ENCODE assay signal across 8 cellular contexts in genomic region chr5:96279796-96280542, GRCh38.
DNase-seq lines count a peak whose midpoint lies in the region; ATAC-seq and TF ChIP-seq lines count a peak whose summit lies in the region.

No MANE protein-coding gene starts in this region.

- POLR2A ChIA-PET in activated CD8-positive, alpha-beta T cell treated with anti-CD3 and anti-CD28 coated beads for 36 hours (lab: Charles Lee), result no interaction called here
- POLR2A ChIA-PET in activated CD8-positive, alpha-beta T cell treated with anti-CD3 and anti-CD28 coated beads, Interleukin-2, amount 10 ng/mL, durations not matched to agents 7 days and 5 days (lab: Charles Lee), result no interaction called here

- peak; percentile 86 for ATAC-seq in activated CD8-positive, alpha-beta T cell treated with anti-CD3 and anti-CD28 coated beads for 36 hours
- ATAC-seq in activated CD8-positive, alpha-beta T cell treated with anti-CD3 and anti-CD28 coated beads, Interleukin-2, amount 10 ng/mL, durations not matched to agents 7 days and 5 days, result no peak
- ATAC-seq in GM21619 (IDR thresholded peaks at IDR 0.05; ENCODE audit: unreplicated experiment), result peak; percentile 81
- ATAC-seq in HG03520 (IDR thresholded peaks at IDR 0.05; ENCODE audit: unreplicated experiment), result peak; percentile 94

- H3K27me3 Mint-ChIP-seq in activated CD8-positive, alpha-beta T cell treated with anti-CD3 and anti-CD28 coated beads for 36 hours, result peaks cover 25% of the 10 kb centered on the region
- peaks cover 2% of the 10 kb centered on the region for H3K27me3 Mint-ChIP-seq in activated CD8-positive, alpha-beta T cell treated with anti-CD3 and anti-CD28 coated beads, Interleukin-2, amount 10 ng/mL, durations not matched to agents 7 days and 5 days (ENCODE audit: low read depth)
- no peaks in the 10 kb centered on the region for H3K27me3 Mint-ChIP-seq in mesothelial cell of epicardium (ENCODE audit: low read depth)

- no peak for TF ChIP-seq CTCF in activated CD8-positive, alpha-beta T cell treated with anti-CD3 and anti-CD28 coated beads for 36 hours (IDR thresholded peaks at IDR 0.05)
- no peak for TF ChIP-seq CTCF in mesothelial cell of epicardium (IDR thresholded peaks at IDR 0.05; ENCODE audit: unreplicated experiment)

- intact Hi-C loops in activated CD8-positive, alpha-beta T cell treated with anti-CD3 and anti-CD28 coated beads for 36 hours (cut with micrococcal nuclease), result no loop called here

- H3K4me1 Mint-ChIP-seq in activated CD8-positive, alpha-beta T cell treated with anti-CD3 and anti-CD28 coated beads for 36 hours (ENCODE audit: low read depth), result peaks cover 13% of the 10 kb centered on the region
- H3K4me1 Mint-ChIP-seq in activated CD8-positive, alpha-beta T cell treated with anti-CD3 and anti-CD28 coated beads, Interleukin-2, amount 10 ng/mL, durations not matched to agents 7 days and 5 days (ENCODE audit: low read depth), result peaks cover 2% of the 10 kb centered on the region
- H3K4me1 Mint-ChIP-seq in mesothelial cell of epicardium, result peaks cover 7% of the 10 kb centered on the region

- no peaks in the 10 kb centered on the region for H3K9me3 Mint-ChIP-seq in activated CD8-positive, alpha-beta T cell treated with anti-CD3 and anti-CD28 coated beads for 36 hours
- H3K9me3 Mint-ChIP-seq in activated CD8-positive, alpha-beta T cell treated with anti-CD3 and anti-CD28 coated beads, Interleukin-2, amount 10 ng/mL, durations not matched to agents 7 days and 5 days (ENCODE audit: insufficient read depth), result no peaks in the 10 kb centered on the region
- H3K9me3 Mint-ChIP-seq in mesothelial cell of epicardium, result peaks cover 10% of the 10 kb centered on the region

- no peak overlapping the region for H3K27ac Mint-ChIP-seq in activated CD8-positive, alpha-beta T cell treated with anti-CD3 and anti-CD28 coated beads for 36 hours
- H3K27ac Mint-ChIP-seq in activated CD8-positive, alpha-beta T cell treated with anti-CD3 and anti-CD28 coated beads, Interleukin-2, amount 10 ng/mL, durations not matched to agents 7 days and 5 days, result no peak overlapping the region
- no peak overlapping the region for H3K27ac Mint-ChIP-seq in mesothelial cell of epicardium

- H3K36me3 Mint-ChIP-seq in activated CD8-positive, alpha-beta T cell treated with anti-CD3 and anti-CD28 coated beads for 36 hours (ENCODE audit: low read depth), result no peaks in the 10 kb centered on the region
- H3K36me3 Mint-ChIP-seq in activated CD8-positive, alpha-beta T cell treated with anti-CD3 and anti-CD28 coated beads, Interleukin-2, amount 10 ng/mL, durations not matched to agents 7 days and 5 days (ENCODE audit: low read depth), result no peaks in the 10 kb centered on the region
- no peaks in the 10 kb centered on the region for H3K36me3 Mint-ChIP-seq in mesothelial cell of epicardium

- CTCF ChIA-PET in activated CD8-positive, alpha-beta T cell treated with anti-CD3 and anti-CD28 coated beads for 36 hours (lab: Charles Lee), result interaction anchor here (1.4 kb wide), 1 partner anchor 57 kb away, joined by 4 read pairs; no protein-coding TSS in a partner anchor
- CTCF ChIA-PET in activated CD8-positive, alpha-beta T cell treated with anti-CD3 and anti-CD28 coated beads, Interleukin-2, amount 10 ng/mL, durations not matched to agents 7 days and 5 days (lab: Charles Lee), result no interaction called here

- DNase-seq in activated CD8-positive, alpha-beta T cell treated with anti-CD3 and anti-CD28 coated beads for 36 hours, result peak; percentile 23
- no peak for DNase-seq in activated CD8-positive, alpha-beta T cell treated with anti-CD3 and anti-CD28 coated beads, Interleukin-2, amount 10 ng/mL, durations not matched to agents 7 days and 5 days
- peak; percentile 52 for DNase-seq in iris pigment epithelial cell (ENCODE audit: low read depth)
- DNase-seq in mesothelial cell of epicardium (ENCODE audit: low spot score in 2 of 2, unreplicated experiment in 2 of 2), result no peak
- DNase-seq in COLO829 (ENCODE audit: low spot score), result no peak
- no peak for DNase-seq in iPS-NIHi7 (ENCODE audit: extremely low spot score)

- H3K4me3 Mint-ChIP-seq in activated CD8-positive, alpha-beta T cell treated with anti-CD3 and anti-CD28 coated beads for 36 hours, result no peak overlapping the region
- H3K4me3 Mint-ChIP-seq in activated CD8-positive, alpha-beta T cell treated with anti-CD3 and anti-CD28 coated beads, Interleukin-2, amount 10 ng/mL, durations not matched to agents 7 days and 5 days, result no peak overlapping the region
- H3K4me3 Mint-ChIP-seq in mesothelial cell of epicardium, result no peak overlapping the region

Comparison
In these comparisons a context has a peak if more than half of its experiments do, and no peak if none do; other contexts are left out.
1. DNase-seq: peak in activated CD8-positive, alpha-beta T cell treated with anti-CD3 and anti-CD28 coated beads for 36 hours (single experiment) and iris pigment epithelial cell (single experiment); none in activated CD8-positive, alpha-beta T cell treated with anti-CD3 and anti-CD28 coated beads, Interleukin-2, amount 10 ng/mL, durations not matched to agents 7 days and 5 days (single experiment), mesothelial cell of epicardium (0 of 2), COLO829 (single experiment) and iPS-NIHi7 (single experiment).